ENCODE assay signal across 8 cellular contexts in genomic region chr19:39412867-39413268, GRCh38. TPM values are rescaled to one million over a fixed set of nuclear protein-coding genes. Genes with fewer than 3 reads are reported as not detected.
A peak's percentile ranks its signal among the peaks of the same experiment; 100 is the strongest.
DNase-seq lines count a peak whose midpoint lies in the region; ATAC-seq and TF ChIP-seq lines count a peak whose summit lies in the region.

No MANE protein-coding gene starts in this region.

- H3K27ac ChIP-seq in cardiac muscle cell = peak overlapping the region; percentile 95
- H3K27ac ChIP-seq in upper lobe of left lung = peak overlapping the region; percentile 99 to 100 (median 100)

- no peaks in the 10 kb centered on the region for H3K9me3 Mint-ChIP-seq in memory B cell

- in situ Hi-C loops in astrocyte of the spinal cord (cut with HindIII; ENCODE audit: low sequenced_read_pairs) = no loop called here

- intact Hi-C loops in cardiac septum (cut with DNase I) (loop anchor here (5.0 to 10.0 kb wide), 3 partner anchors 71 to 1302 kb away; partner anchors contain the start of genes COQ8B, ITPKC, PAK4 and SAMD4B), posterior vena cava (cut with DNase I) (no loop called here)

- H3K27ac Mint-ChIP-seq in memory B cell = peak overlapping the region; percentile 96

- DNase-seq in cardiac muscle cell (ENCODE audit: low read depth in 1 of 2, low spot score in 1 of 2) (no peak), cardiac septum (ENCODE audit: low spot score) (no peak), astrocyte of the spinal cord (ENCODE audit: low read depth, low spot score) (no peak), memory B cell (ENCODE audit: low spot score in 2 of 2) (no peak), upper lobe of left lung (peak in 1 of 2 donors; percentile 38), posterior vena cava (ENCODE audit: low spot score) (no peak), LoVo (ENCODE audit: low spot score) (no peak), NOMO-1 (lab: John Stamatoyannopoulos, UW; ENCODE audit: unreplicated experiment in 2 of 2) (no peak)

- TF ChIP-seq EP300 in upper lobe of left lung (IDR thresholded peaks at IDR 0.05) = no peak

- peak overlapping the region; percentile 100 for H3K4me3 Mint-ChIP-seq in memory B cell

- WGBS in upper lobe of left lung, 2 donors = 0 to 2% methylated on average over 13 to 19 of the region's 23 CpGs

- peaks cover 18% of the 10 kb centered on the region for H3K4me1 ChIP-seq in cardiac muscle cell (ENCODE audit: low read depth)
- H3K4me1 ChIP-seq in upper lobe of left lung = peaks cover 21 to 65% (median 39%) of the 10 kb centered on the region in 4 donors

- peaks cover 26% of the 10 kb centered on the region for H3K36me3 Mint-ChIP-seq in memory B cell

- TF ChIP-seq POLR2A in upper lobe of left lung (IDR thresholded peaks at IDR 0.05) = no peak

- ATAC-seq in memory B cell (ENCODE audit: low read depth) (no peak), upper lobe of left lung (ENCODE audit: low FRiP score in 2 of 2) (no peak)

- TF ChIP-seq CTCF in cardiac muscle cell (IDR thresholded peaks at IDR 0.05; ENCODE audit: low read depth, low read length) = no peak
- no peak for TF ChIP-seq CTCF in astrocyte of the spinal cord (IDR thresholded peaks at IDR 0.05; ENCODE audit: low read depth, low read length)
- TF ChIP-seq CTCF in upper lobe of left lung (IDR thresholded peaks at IDR 0.05) = peak in 1 of 6 experiments; percentile 10

- H3K4me3 ChIP-seq in cardiac muscle cell (peak overlapping the region; percentile 54), astrocyte of the spinal cord (ENCODE audit: low read depth, low read length) (peak overlapping the region; percentile 97), upper lobe of left lung (peak overlapping the region; percentile 68 to 80 (median 75))

- H3K27me3 ChIP-seq in cardiac muscle cell = no peaks in the 10 kb centered on the region
- H3K27me3 ChIP-seq in upper lobe of left lung = no peaks in the 10 kb centered on the region

- peaks cover 42% of the 10 kb centered on the region for H3K4me1 Mint-ChIP-seq in memory B cell

- H3K36me3 ChIP-seq in cardiac muscle cell (peaks cover 8% of the 10 kb centered on the region), upper lobe of left lung (peaks cover 8 to 35% (median 15%) of the 10 kb centered on the region in 4 donors)

- H3K9me3 ChIP-seq in cardiac muscle cell (ENCODE audit: low read depth) = no peaks in the 10 kb centered on the region
- H3K9me3 ChIP-seq in upper lobe of left lung = no peaks in the 10 kb centered on the region

- no peaks in the 10 kb centered on the region for H3K27me3 Mint-ChIP-seq in memory B cell

RNA-seq across cellular contexts. Expression of gene PLEKHG2, which starts 0.4 kb away (rescaled TPM):
- total RNA-seq in cardiac muscle cell (40.7 and 45.4 TPM in 2 replicates), cardiac septum (25.1 TPM), upper lobe of left lung (10 to 100 TPM; 15.8 to 48.1 (median 29.0) TPM), posterior vena cava (10 to 100 TPM; 38.1 to 48.6 TPM)
- polyA plus RNA-seq in cardiac muscle cell = 30.5 and 40.0 TPM in 2 replicates

RNA-seq across cellular contexts. Expression of gene ZFP36, which starts 6.2 kb away (rescaled TPM):
- 13.6 and 14.6 TPM in 2 replicates for total RNA-seq in cardiac muscle cell
- polyA plus RNA-seq in cardiac muscle cell = 51.2 and 53.4 TPM in 2 replicates
- 53.0 TPM for total RNA-seq in cardiac septum
- total RNA-seq in upper lobe of left lung = 100 to 1,000 TPM; 195 to 525 (median 238) TPM
- total RNA-seq in posterior vena cava = 100 to 1,000 TPM; 258 to 509 TPM

RNA-seq across cellular contexts. Expression of gene MED29, which starts 21.7 kb away (rescaled TPM):
- total RNA-seq in cardiac muscle cell (43.8 and 70.6 TPM in 2 replicates), cardiac septum (26.3 TPM), upper lobe of left lung (10 to 100 TPM; 18.9 to 51.1 (median 33.7) TPM), posterior vena cava (10 to 100 TPM; 32.7 to 33.3 TPM)
- polyA plus RNA-seq in cardiac muscle cell = 59.6 and 67.3 TPM in 2 replicates

RNA-seq across cellular contexts. Expression of gene PAF1, which starts 22.0 kb away (rescaled TPM):
- total RNA-seq in cardiac muscle cell (61.9 and 62.2 TPM in 2 replicates), cardiac septum (38.0 TPM), upper lobe of left lung (10 to 100 TPM; 28.6 to 48.0 (median 35.4) TPM), posterior vena cava (10 to 100 TPM; 26.0 to 28.5 TPM)
- polyA plus RNA-seq in cardiac muscle cell = 64.4 and 78.3 TPM in 2 replicates

RNA-seq across cellular contexts. Expression of gene RPS16, which starts 22.9 kb away (rescaled TPM):
- 369 and 374 TPM in 2 replicates for total RNA-seq in cardiac muscle cell
- 508 and 542 TPM in 2 replicates for polyA plus RNA-seq in cardiac muscle cell
- 1,084 TPM for total RNA-seq in cardiac septum
- 1,000 to 10,000 TPM in 4 of 6 donors, 100 to 1,000 TPM in 2; 634 to 2,303 (median 1,625) TPM for total RNA-seq in upper lobe of left lung
- total RNA-seq in posterior vena cava = 1,000 to 10,000 TPM; 1,159 to 1,295 TPM
